Comparison of ENCODE assay signal across 11 cellular contexts in the genomic region with DNA sequence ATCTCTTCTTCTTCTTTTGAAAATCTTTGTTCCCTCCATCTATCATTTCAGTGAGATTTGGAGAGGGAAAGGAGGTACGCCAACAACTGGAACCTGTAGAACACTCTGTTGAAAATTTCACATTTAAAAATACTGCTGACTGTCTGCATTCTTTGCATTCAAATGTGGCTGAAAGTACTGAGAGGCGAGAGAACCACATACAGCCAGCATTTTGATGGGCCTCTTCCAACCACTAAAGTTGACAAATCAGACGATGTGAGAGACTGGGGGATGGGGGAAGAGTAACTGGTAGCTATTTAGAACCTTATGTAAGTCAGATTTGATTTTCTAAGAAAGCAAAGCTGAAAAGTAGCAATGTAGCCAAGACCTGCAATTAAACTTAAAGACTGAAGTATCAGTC.
DNase-seq lines count a peak whose midpoint lies in the region; ATAC-seq and TF ChIP-seq lines count a peak whose summit lies in the region.
"Had no signal": no experiment of that assay in that cellular context is flagged by ENCODE, and none has a peak within 500 bp of the region (broad histone marks: within the 10 kb centered on the region; RNA-seq: fewer than 3 reads in every experiment).

No MANE protein-coding gene starts in this region.

- H3K4me1 ChIP-seq in hepatocyte (ENCODE audit: insufficient read depth) = no peaks in the 10 kb centered on the region
- H3K4me1 ChIP-seq in thymus (ENCODE audit: control insufficient read depth, insufficient read depth, low read length) = no peaks in the 10 kb centered on the region

- CTCF ChIA-PET in activated CD8-positive, alpha-beta memory T cell treated with anti-CD3 and anti-CD28 coated beads, Interleukin-2, amount 10 ng/mL, durations not matched to agents 7 days and 5 days (lab: Charles Lee) = interaction anchor here (0.6 to 2.0 kb wide), 3 partner anchors 10 to 126 kb away, joined by 3 to 15 read pairs (median 5); partner anchors contain the start of gene ARMC12

- H3K79me2 ChIP-seq in hepatocyte = no peaks in the 10 kb centered on the region

- H3K27ac Mint-ChIP-seq in activated CD8-positive, alpha-beta memory T cell treated with anti-CD3 and anti-CD28 coated beads, Interleukin-2, amount 10 ng/mL, durations not matched to agents 7 days and 5 days = peak overlapping the region; percentile 60
- peak overlapping the region; percentile 13 to 89 for H3K27ac Mint-ChIP-seq in activated naive CD4-positive, alpha-beta T cell treated with anti-CD3 and anti-CD28 coated beads, Interleukin-2, amount 50 U/mL, for 72 hours

- H3K9me3 ChIP-seq in hepatocyte (ENCODE audit: low read depth) (no peaks in the 10 kb centered on the region), thymus (ENCODE audit: control insufficient read depth) (no peaks in the 10 kb centered on the region)
- H3K9me3 ChIP-seq: body of pancreas had no signal

- H3K36me3 Mint-ChIP-seq in activated CD8-positive, alpha-beta memory T cell treated with anti-CD3 and anti-CD28 coated beads, Interleukin-2, amount 10 ng/mL, durations not matched to agents 7 days and 5 days = peaks cover 73% of the 10 kb centered on the region
- H3K36me3 Mint-ChIP-seq in activated naive CD4-positive, alpha-beta T cell treated with anti-CD3 and anti-CD28 coated beads, Interleukin-2, amount 50 U/mL, for 72 hours = peaks cover 47 to 80% of the 10 kb centered on the region in 2 donors

- no peak for TF ChIP-seq CTCF in hepatocyte (IDR thresholded peaks at IDR 0.05; ENCODE audit: poor library complexity)

- H3K4me3 ChIP-seq in hepatocyte (no peak overlapping the region), thymus (ENCODE audit: low read length) (no peak overlapping the region)
- H3K4me3 ChIP-seq: body of pancreas had no signal

- peak overlapping the region; percentile 0 for H3K27ac ChIP-seq in hepatocyte
- peak overlapping the region; percentile 65 for H3K27ac ChIP-seq in thymus (ENCODE audit: low read depth)
- H3K27ac ChIP-seq: body of pancreas had no signal

- no peak overlapping the region for H3K4me3 Mint-ChIP-seq in activated CD8-positive, alpha-beta memory T cell treated with anti-CD3 and anti-CD28 coated beads, Interleukin-2, amount 10 ng/mL, durations not matched to agents 7 days and 5 days

- peak; percentile 74 for ATAC-seq in activated CD8-positive, alpha-beta memory T cell treated with anti-CD3 and anti-CD28 coated beads, Interleukin-2, amount 10 ng/mL, durations not matched to agents 7 days and 5 days
- peak; percentile 52 to 67 for ATAC-seq in activated naive CD4-positive, alpha-beta T cell treated with anti-CD3 and anti-CD28 coated beads, Interleukin-2, amount 50 U/mL, for 72 hours
- ATAC-seq in HG03175 (IDR thresholded peaks at IDR 0.05; ENCODE audit: unreplicated experiment) = no peak
- ATAC-seq: body of pancreas, HCT116 had no signal

- no peak overlapping the region for H3K4me2 ChIP-seq in hepatocyte

- H3K36me3 ChIP-seq in hepatocyte (replicated peaks; ENCODE audit: insufficient read depth, low read depth) (no peaks in the 10 kb centered on the region), thymus (ENCODE audit: control insufficient read depth, insufficient read depth) (peaks cover 52% of the 10 kb centered on the region)

- H2AFZ ChIP-seq in hepatocyte = no peak overlapping the region

- peaks cover 24% of the 10 kb centered on the region for H3K4me1 Mint-ChIP-seq in activated CD8-positive, alpha-beta memory T cell treated with anti-CD3 and anti-CD28 coated beads, Interleukin-2, amount 10 ng/mL, durations not matched to agents 7 days and 5 days

- H3K27me3 Mint-ChIP-seq in activated CD8-positive, alpha-beta memory T cell treated with anti-CD3 and anti-CD28 coated beads, Interleukin-2, amount 10 ng/mL, durations not matched to agents 7 days and 5 days = no peaks in the 10 kb centered on the region

- WGBS in hepatocyte (ENCODE audit: low lambda C conversion rate, missing lambda C conversion rate) = 54% methylated on average over 3 of the region's 3 CpGs
- 86% methylated on average over 3 of the region's 3 CpGs for WGBS in thymus

- no peaks in the 10 kb centered on the region for H4K20me1 ChIP-seq in hepatocyte (ENCODE audit: insufficient read depth, poor library complexity, severe bottlenecking)

- no peaks in the 10 kb centered on the region for H3K9me2 ChIP-seq in hepatocyte (replicated peaks; ENCODE audit: insufficient read depth)

- peaks cover 2% of the 10 kb centered on the region for H3K9me3 Mint-ChIP-seq in activated CD8-positive, alpha-beta memory T cell treated with anti-CD3 and anti-CD28 coated beads, Interleukin-2, amount 10 ng/mL, durations not matched to agents 7 days and 5 days (ENCODE audit: low read depth)
- peaks cover 0 to 19% of the 10 kb centered on the region in 2 donors for H3K9me3 Mint-ChIP-seq in activated naive CD4-positive, alpha-beta T cell treated with anti-CD3 and anti-CD28 coated beads, Interleukin-2, amount 50 U/mL, for 72 hours

- H3K27me3 ChIP-seq in hepatocyte (no peaks in the 10 kb centered on the region), thymus (ENCODE audit: control insufficient read depth, insufficient read depth) (no peaks in the 10 kb centered on the region)
- H3K27me3 ChIP-seq: body of pancreas had no signal

- peak; percentile 57 for DNase-seq in activated CD8-positive, alpha-beta memory T cell treated with anti-CD3 and anti-CD28 coated beads, Interleukin-2, amount 10 ng/mL, durations not matched to agents 7 days and 5 days
- no peak for DNase-seq in activated CD8-positive, alpha-beta memory T cell treated with anti-CD3 and anti-CD28 coated beads, Interleukin-2, amount 50 U/mL, for 48 hours
- DNase-seq in activated naive CD4-positive, alpha-beta T cell treated with anti-CD3 and anti-CD28 coated beads, Interleukin-2, amount 50 U/mL, for 72 hours (ENCODE audit: low spot score in 2 of 2) = peak in 1 of 2 donors; percentile 27
- DNase-seq in hepatocyte (ENCODE audit: low spot score) (peak; percentile 24), midbrain (lab: John Stamatoyannopoulos, UW) (no peak), NCI-H1694 (lab: John Stamatoyannopoulos, UW) (no peak)
- DNase-seq: posterior cingulate gyrus had no signal

Comparison
In these comparisons a context has a peak if more than half of its experiments do, and no peak if none do; other contexts are left out.
1. DNase-seq: peak in activated CD8-positive, alpha-beta memory T cell treated with anti-CD3 and anti-CD28 coated beads, Interleukin-2, amount 10 ng/mL, durations not matched to agents 7 days and 5 days (single experiment) and hepatocyte (single experiment); none in activated CD8-positive, alpha-beta memory T cell treated with anti-CD3 and anti-CD28 coated beads, Interleukin-2, amount 50 U/mL, for 48 hours (single experiment), midbrain (single experiment) and NCI-H1694 (single experiment).